ENCODE assay signal across 1 cellular context in genomic region chr16:1289480-1289872, GRCh38.
TF ChIP-seq lines count a peak whose summit lies in the region.

No MANE protein-coding gene starts in this region.

TF ChIP-seq in WTC11, 78 proteins besides CTCF, POLR2A, EP300 and RAD21 (continued from another document):
- TF ChIP-seq ZNF532 (CRISPR knock-in tag; IDR thresholded peaks at IDR 0.05; ENCODE audit: borderline replicate concordance) (no peak), ZNF425 (CRISPR knock-in tag; conservative IDR thresholded peaks at IDR 0.05) (no peak), JAZF1 (CRISPR knock-in tag; IDR thresholded peaks at IDR 0.05) (no peak), NFYB (CRISPR knock-in tag; conservative IDR thresholded peaks at IDR 0.05; ENCODE audit: low read depth) (no peak), NR3C1 (CRISPR knock-in tag; conservative IDR thresholded peaks at IDR 0.05; ENCODE audit: low read depth) (no peak), PRRX2 (CRISPR knock-in tag; IDR thresholded peaks at IDR 0.05) (no peak), ELF4 (CRISPR knock-in tag; IDR thresholded peaks at IDR 0.05; ENCODE audit: low read depth) (no peak), STAT6 (CRISPR knock-in tag; conservative IDR thresholded peaks at IDR 0.05; ENCODE audit: low read depth) (no peak), TCF7 (CRISPR knock-in tag; IDR thresholded peaks at IDR 0.05; ENCODE audit: low read depth) (no peak), FOXP4 (CRISPR knock-in tag; IDR thresholded peaks at IDR 0.05) (no peak)
